ENCODE assay signal across 26 cellular contexts in genomic region chr3:137199678-137200077, GRCh38.
"Had no signal": no experiment of that assay in that cellular context is flagged by ENCODE, and none has a peak within 500 bp of the region (broad histone marks: within the 10 kb centered on the region; RNA-seq: fewer than 3 reads in every experiment).

No MANE protein-coding gene starts in this region.

- H3K4me3 ChIP-seq: breast epithelium, left ventricle myocardium inferior, sigmoid colon, smooth muscle cell, stomach, suprapubic skin, tibial nerve had no signal

- H3K27ac ChIP-seq: breast epithelium, left ventricle myocardium inferior, sigmoid colon, stomach, suprapubic skin, tibial nerve had no signal

- H3K9me3 Mint-ChIP-seq: activated B cell treated with CpG ODN at 0.5 μM for 24 hours; activated naive CD8-positive, alpha-beta T cell treated with anti-CD3 and anti-CD28 coated beads for 36 hours had no signal

- H3K4me3 Mint-ChIP-seq: activated B cell treated with CpG ODN at 0.5 μM for 24 hours; activated CD4-positive, alpha-beta T cell treated with anti-CD3 and anti-CD28 coated beads for 36 hours; activated naive CD8-positive, alpha-beta T cell treated with anti-CD3 and anti-CD28 coated beads for 36 hours; activated T-cell treated with anti-CD3 and anti-CD28 coated beads, Interleukin-2, amount 50 U/mL, for 4 hours; central memory CD8-positive, alpha-beta T cell; natural killer cell; stimulated activated memory B cell treated with anti-CD40 and anti-IgM and Interleukin-4, amounts not matched to agents 10 μg/mL and 1 μg/mL and 100 μg/mL, for 72 hours had no signal

- H3K9me3 ChIP-seq: breast epithelium, left ventricle myocardium inferior, sigmoid colon, stomach, suprapubic skin, tibial nerve had no signal

- H3K36me3 Mint-ChIP-seq: activated naive CD8-positive, alpha-beta T cell treated with anti-CD3 and anti-CD28 coated beads for 36 hours; natural killer cell; stimulated activated memory B cell treated with anti-CD40 and anti-IgM and Interleukin-4, amounts not matched to agents 10 μg/mL and 1 μg/mL and 100 μg/mL, for 72 hours had no signal

- H3K27me3 Mint-ChIP-seq: stimulated activated memory B cell treated with anti-CD40 and anti-IgM and Interleukin-4, amounts not matched to agents 10 μg/mL and 1 μg/mL and 100 μg/mL, for 72 hours had no signal

- H3K27ac Mint-ChIP-seq: activated B cell treated with CpG ODN at 0.5 μM for 24 hours; activated CD4-positive, alpha-beta T cell treated with anti-CD3 and anti-CD28 coated beads for 36 hours; activated naive CD8-positive, alpha-beta T cell treated with anti-CD3 and anti-CD28 coated beads for 36 hours; natural killer cell; progenitor cell of endocrine pancreas; stimulated activated memory B cell treated with anti-CD40 and anti-IgM and Interleukin-4, amounts not matched to agents 10 μg/mL and 1 μg/mL and 100 μg/mL, for 72 hours had no signal

- H3K4me1 Mint-ChIP-seq: activated B cell treated with CpG ODN at 0.5 μM for 24 hours; activated CD4-positive, alpha-beta T cell treated with anti-CD3 and anti-CD28 coated beads for 36 hours; activated naive CD8-positive, alpha-beta T cell treated with anti-CD3 and anti-CD28 coated beads for 36 hours; central memory CD8-positive, alpha-beta T cell; natural killer cell; stimulated activated memory B cell treated with anti-CD40 and anti-IgM and Interleukin-4, amounts not matched to agents 10 μg/mL and 1 μg/mL and 100 μg/mL, for 72 hours had no signal

- H3K27me3 ChIP-seq: breast epithelium, sigmoid colon, stomach, suprapubic skin, tibial nerve had no signal

- H3K36me3 ChIP-seq: breast epithelium, left ventricle myocardium inferior, sigmoid colon, stomach, suprapubic skin, tibial nerve had no signal

- ATAC-seq: activated CD4-positive, alpha-beta T cell treated with anti-CD3 and anti-CD28 coated beads for 36 hours; activated T-cell treated with anti-CD3 and anti-CD28 coated beads, Interleukin-2, amount 50 U/mL, for 4 hours; esophagus mucosa; natural killer cell; stimulated activated memory B cell treated with anti-CD40 and anti-IgM and Interleukin-4, amounts not matched to agents 10 μg/mL and 1 μg/mL and 100 μg/mL, for 72 hours had no signal

- DNase-seq: activated B cell treated with CpG ODN at 0.5 μM for 24 hours; activated CD4-positive, alpha-beta T cell treated with anti-CD3 and anti-CD28 coated beads for 36 hours; activated CD4-positive, alpha-beta T cell treated with anti-CD3 and anti-CD28 coated beads, Interleukin-2, amount 50 U/mL, for 48 hours; activated CD8-positive, alpha-beta memory T cell treated with anti-CD3 and anti-CD28 coated beads, Interleukin-2, amount 50 U/mL, for 48 hours; activated naive CD4-positive, alpha-beta T cell treated with Interleukin-2 at 50 U/mL for 16 hours; activated naive CD8-positive, alpha-beta T cell treated with anti-CD3 and anti-CD28 coated beads for 36 hours; activated T-cell treated with anti-CD3 and anti-CD28 coated beads, Interleukin-2, amount 50 U/mL, for 4 hours; amniotic stem cell; effector memory CD4-positive, alpha-beta T cell; hippocampal formation; kidney glomerular epithelial cell; left ventricle myocardium inferior; midbrain; natural killer cell; retina; sigmoid colon; stimulated activated CD4-positive, alpha-beta T cell treated with anti-CD3 and anti-CD28 coated beads, Interleukin-15, amount 100 ng/mL, for 24 hours; stomach had no signal

- H3K4me1 ChIP-seq: breast epithelium, suprapubic skin, tibial nerve had no signal
